In the genomic region with DNA sequence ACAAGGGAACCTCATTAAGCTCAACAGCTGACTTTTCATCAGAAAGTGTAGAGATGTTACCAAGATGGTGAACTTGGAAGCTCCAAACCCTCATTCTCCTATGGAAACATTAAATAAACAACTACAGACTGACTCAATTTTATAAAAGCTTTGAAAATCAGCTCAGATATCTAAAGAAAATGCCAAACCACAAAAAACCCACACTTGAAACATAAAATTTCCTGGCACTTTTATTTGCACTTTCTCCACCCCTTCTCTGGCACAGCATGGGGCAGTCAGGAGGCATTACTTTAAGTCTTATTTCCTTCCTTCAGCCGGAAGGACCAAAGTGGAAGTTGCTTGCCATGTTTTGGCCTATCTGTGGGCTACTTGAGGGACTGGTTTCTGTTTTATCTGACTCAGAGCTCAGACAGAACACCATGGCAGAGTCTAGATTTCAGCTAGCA, we compare ENCODE assay signal across 29 cellular contexts.
DNase-seq lines count a peak whose midpoint lies in the region; ATAC-seq and TF ChIP-seq lines count a peak whose summit lies in the region.
"Had no signal": no experiment of that assay in that cellular context is flagged by ENCODE, and none has a peak within 500 bp of the region (broad histone marks: within the 10 kb centered on the region; RNA-seq: fewer than 3 reads in every experiment).

No MANE protein-coding gene starts in this region.

- intact Hi-C loops in activated CD4-positive, alpha-beta memory T cell treated with anti-CD3 and anti-CD28 coated beads for 36 hours (cut with micrococcal nuclease) = no loop called here

- no peak overlapping the region for H3K4me3 ChIP-seq in mesenchymal stem cell (ENCODE audit: insufficient read depth in 1 of 2, low read depth in 1 of 2, low read length in 2 of 2)
- H3K4me3 ChIP-seq: BLaER1, body of pancreas, pancreas, SJSA1, upper lobe of left lung had no signal

- no peak overlapping the region for H3K4ac ChIP-seq in mesenchymal stem cell (ENCODE audit: low read depth in 1 of 2, low read length in 2 of 2)

- 74% methylated on average over 1 of the region's 1 CpG for WGBS in mesenchymal stem cell

- no peak overlapping the region for H2BK15ac ChIP-seq in mesenchymal stem cell (ENCODE audit: low read depth, poor library complexity, severe bottlenecking)

- H3K27ac ChIP-seq in mesenchymal stem cell (ENCODE audit: low read length, poor library complexity, severe bottlenecking) = no peak overlapping the region
- H3K27ac ChIP-seq: BLaER1, body of pancreas, epithelial cell of prostate, pancreas, SJSA1, upper lobe of left lung, WERI-Rb-1 had no signal

- no peak for TF ChIP-seq CTCF in GM13977 (IDR thresholded peaks at IDR 0.05; ENCODE audit: extremely low read depth, insufficient read depth, missing control alignments)

- peak overlapping the region; percentile 69 for H2AK5ac ChIP-seq in mesenchymal stem cell (ENCODE audit: low read length, severe bottlenecking)

- no peaks in the 10 kb centered on the region for H3K36me3 ChIP-seq in mesenchymal stem cell (ENCODE audit: control insufficient read depth in 1 of 2, insufficient read depth in 2 of 2, low read depth in 1 of 2, low read length in 2 of 2)
- H3K36me3 ChIP-seq: BLaER1, pancreas, SJSA1, upper lobe of left lung, WERI-Rb-1 had no signal

- no peak for DNase-seq in activated CD4-positive, alpha-beta memory T cell treated with anti-CD3 and anti-CD28 coated beads for 36 hours
- DNase-seq in activated CD4-positive, alpha-beta memory T cell treated with anti-CD3 and anti-CD28 coated beads, Interleukin-2, amount 10 ng/mL, durations not matched to agents 7 days and 5 days = no peak
- DNase-seq in H4 (ENCODE audit: low spot score) (peak; percentile 38), OCI-M1 (lab: John Stamatoyannopoulos, UW) (peak; percentile 88), mesenchymal stem cell (no peak), GM13977 (ENCODE audit: low spot score) (no peak)
- DNase-seq: activated CD4-positive, alpha-beta T cell treated with anti-CD3 and anti-CD28 coated beads, Interleukin-2, amount 50 U/mL, for 4 hours; activated T-cell treated with anti-CD3 and anti-CD28 coated beads, Interleukin-2, amount 50 U/mL, for 4 hours; body of pancreas; foreskin melanocyte; immature natural killer cell; Karpas-422; natural killer cell; NCI-H1092 treated with DMSO at 0.1 percent for 48 hours; NCI-H2029 treated with DMSO at 0.1 percent for 48 hours; pancreas; right cardiac atrium; stimulated activated CD4-positive, alpha-beta T cell treated with anti-CD3 and anti-CD28 coated beads, Interleukin-12 subunit alpha, Interleukin-12 subunit beta, amount 100 ng/mL, for 4 hours; upper lobe of left lung; WERI-Rb-1 had no signal

- in situ Hi-C loops in GM13977 (cut with MboI; ENCODE audit: low pct_unique_long_range_greater_than_20kb, low sequenced_read_pairs, unreplicated experiment) = no loop called here

- H3K23ac ChIP-seq in mesenchymal stem cell (ENCODE audit: low read length in 2 of 2) = no peak overlapping the region

- H3K9me3 ChIP-seq in mesenchymal stem cell (ENCODE audit: control insufficient read depth, low read length) = no peaks in the 10 kb centered on the region
- H3K9me3 ChIP-seq: BLaER1, body of pancreas, pancreas, SJSA1, upper lobe of left lung had no signal

- H3K14ac ChIP-seq in mesenchymal stem cell (ENCODE audit: low read length in 2 of 2) = no peak overlapping the region

- no peak overlapping the region for H4K8ac ChIP-seq in mesenchymal stem cell (ENCODE audit: low read length)

- peaks cover 1% of the 10 kb centered on the region for H3K27me3 Mint-ChIP-seq in activated CD4-positive, alpha-beta memory T cell treated with anti-CD3 and anti-CD28 coated beads for 36 hours
- H3K27me3 Mint-ChIP-seq in activated CD4-positive, alpha-beta memory T cell treated with anti-CD3 and anti-CD28 coated beads, Interleukin-2, amount 10 ng/mL, durations not matched to agents 7 days and 5 days = no peaks in the 10 kb centered on the region
- H3K27me3 Mint-ChIP-seq: activated naive CD8-positive, alpha-beta T cell had no signal

- no peak overlapping the region for H3K4me3 Mint-ChIP-seq in activated CD4-positive, alpha-beta memory T cell treated with anti-CD3 and anti-CD28 coated beads for 36 hours
- no peak overlapping the region for H3K4me3 Mint-ChIP-seq in activated CD4-positive, alpha-beta memory T cell treated with anti-CD3 and anti-CD28 coated beads, Interleukin-2, amount 10 ng/mL, durations not matched to agents 7 days and 5 days
- H3K4me3 Mint-ChIP-seq: activated naive CD8-positive, alpha-beta T cell; activated T-cell treated with anti-CD3 and anti-CD28 coated beads, Interleukin-2, amount 50 U/mL, for 4 hours; immature natural killer cell; natural killer cell; T-helper 1 cell treated with Interleukin-12 subunit alpha and Interleukin-12 subunit beta and Interleukin-4 antibody, amounts not matched to agents 30 μg/mL and 1 μg/mL, for 36 hours had no signal

- no peak overlapping the region for H3K18ac ChIP-seq in mesenchymal stem cell (ENCODE audit: low read depth in 1 of 2, low read length in 2 of 2)

- no peak overlapping the region for H2BK5ac ChIP-seq in mesenchymal stem cell (ENCODE audit: low read depth, low read length, poor library complexity, severe bottlenecking)

- no peak overlapping the region for H3K9ac ChIP-seq in mesenchymal stem cell (ENCODE audit: low read length)
- H3K9ac ChIP-seq: BLaER1 had no signal

- POLR2A ChIA-PET in activated CD4-positive, alpha-beta memory T cell treated with anti-CD3 and anti-CD28 coated beads for 36 hours (lab: Charles Lee) = no interaction called here
- POLR2A ChIA-PET in activated CD4-positive, alpha-beta memory T cell treated with anti-CD3 and anti-CD28 coated beads, Interleukin-2, amount 10 ng/mL, durations not matched to agents 7 days and 5 days (lab: Charles Lee) = no interaction called here

- H3K27me3 ChIP-seq in mesenchymal stem cell (ENCODE audit: control insufficient read depth in 1 of 2, insufficient read depth in 1 of 2, low read length in 2 of 2) = no peaks in the 10 kb centered on the region
- H3K27me3 ChIP-seq: BLaER1, body of pancreas, pancreas, SJSA1, upper lobe of left lung had no signal

- ATAC-seq in HG02763 (IDR thresholded peaks at IDR 0.05; ENCODE audit: unreplicated experiment) (no peak), HG03521 (IDR thresholded peaks at IDR 0.05; ENCODE audit: unreplicated experiment) (no peak)
- ATAC-seq: body of pancreas, left lobe of liver, natural killer cell, Panc1, pancreas, right cardiac atrium had no signal

- no peak overlapping the region for H2AFZ ChIP-seq in mesenchymal stem cell (ENCODE audit: low read depth, low read length)

- no peak overlapping the region for H2BK120ac ChIP-seq in mesenchymal stem cell (ENCODE audit: low read depth, low read length)

- H3K27ac Mint-ChIP-seq in activated CD4-positive, alpha-beta memory T cell treated with anti-CD3 and anti-CD28 coated beads for 36 hours = peak overlapping the region; percentile 38
- no peak overlapping the region for H3K27ac Mint-ChIP-seq in activated CD4-positive, alpha-beta memory T cell treated with anti-CD3 and anti-CD28 coated beads, Interleukin-2, amount 10 ng/mL, durations not matched to agents 7 days and 5 days
- H3K27ac Mint-ChIP-seq: activated naive CD8-positive, alpha-beta T cell; T-helper 1 cell treated with Interleukin-12 subunit alpha and Interleukin-12 subunit beta and Interleukin-4 antibody, amounts not matched to agents 30 μg/mL and 1 μg/mL, for 36 hours had no signal

- no peaks in the 10 kb centered on the region for H3K4me1 ChIP-seq in mesenchymal stem cell (ENCODE audit: control insufficient read depth, insufficient read depth, low read depth, low read length)
- H3K4me1 ChIP-seq: BLaER1, body of pancreas, pancreas, SJSA1, upper lobe of left lung had no signal

- peaks cover 18% of the 10 kb centered on the region for H3K9me3 Mint-ChIP-seq in activated CD4-positive, alpha-beta memory T cell treated with anti-CD3 and anti-CD28 coated beads for 36 hours
- H3K9me3 Mint-ChIP-seq in activated CD4-positive, alpha-beta memory T cell treated with anti-CD3 and anti-CD28 coated beads, Interleukin-2, amount 10 ng/mL, durations not matched to agents 7 days and 5 days = no peaks in the 10 kb centered on the region
- H3K9me3 Mint-ChIP-seq: natural killer cell; T-helper 1 cell treated with Interleukin-12 subunit alpha and Interleukin-12 subunit beta and Interleukin-4 antibody, amounts not matched to agents 30 μg/mL and 1 μg/mL, for 36 hours had no signal

- no peaks in the 10 kb centered on the region for H3K36me3 Mint-ChIP-seq in activated CD4-positive, alpha-beta memory T cell treated with anti-CD3 and anti-CD28 coated beads for 36 hours
- no peaks in the 10 kb centered on the region for H3K36me3 Mint-ChIP-seq in activated CD4-positive, alpha-beta memory T cell treated with anti-CD3 and anti-CD28 coated beads, Interleukin-2, amount 10 ng/mL, durations not matched to agents 7 days and 5 days (ENCODE audit: low read depth)
- H3K36me3 Mint-ChIP-seq: immature natural killer cell, natural killer cell had no signal

- CTCF ChIA-PET in activated CD4-positive, alpha-beta memory T cell treated with anti-CD3 and anti-CD28 coated beads for 36 hours (lab: Charles Lee) = interaction anchor here (0.9 to 1.0 kb wide), 2 partner anchors 19 to 30 kb away, joined by 3 read pairs; no protein-coding TSS in a partner anchor
- CTCF ChIA-PET in activated CD4-positive, alpha-beta memory T cell treated with anti-CD3 and anti-CD28 coated beads, Interleukin-2, amount 10 ng/mL, durations not matched to agents 7 days and 5 days (lab: Charles Lee) = no interaction called here

- H3K4me2 ChIP-seq in mesenchymal stem cell (ENCODE audit: low read length, poor library complexity, severe bottlenecking) = no peak overlapping the region
- H3K4me2 ChIP-seq: BLaER1 had no signal

- peaks cover 7% of the 10 kb centered on the region for H3K4me1 Mint-ChIP-seq in activated CD4-positive, alpha-beta memory T cell treated with anti-CD3 and anti-CD28 coated beads for 36 hours (ENCODE audit: low read depth)
- peaks cover 6% of the 10 kb centered on the region for H3K4me1 Mint-ChIP-seq in activated CD4-positive, alpha-beta memory T cell treated with anti-CD3 and anti-CD28 coated beads, Interleukin-2, amount 10 ng/mL, durations not matched to agents 7 days and 5 days

- H4K91ac ChIP-seq in mesenchymal stem cell (ENCODE audit: low read length) = no peak overlapping the region

- no peak overlapping the region for H2BK12ac ChIP-seq in mesenchymal stem cell (ENCODE audit: low read length in 2 of 2)

- H3K79me1 ChIP-seq in mesenchymal stem cell (replicated peaks; ENCODE audit: low read length, poor library complexity, severe bottlenecking) = peaks cover 2% of the 10 kb centered on the region

Comparison
In these comparisons a context has a peak if more than half of its experiments do, and no peak if none do; other contexts are left out.
1. DNase-seq: peak in H4 (single experiment) and OCI-M1 (single experiment); none in activated CD4-positive, alpha-beta memory T cell treated with anti-CD3 and anti-CD28 coated beads for 36 hours (single experiment), activated CD4-positive, alpha-beta memory T cell treated with anti-CD3 and anti-CD28 coated beads, Interleukin-2, amount 10 ng/mL, durations not matched to agents 7 days and 5 days (single experiment), mesenchymal stem cell (single experiment) and GM13977 (single experiment).